Comparison of ENCODE assay signal across 13 cellular contexts in genomic region chr13:41565221-41565620, GRCh38.
A peak's percentile ranks its signal among the peaks of the same experiment; 100 is the strongest.
DNase-seq lines count a peak whose midpoint lies in the region; FAIRE-seq and TF ChIP-seq lines count a peak whose summit lies in the region.
"Had no signal": no experiment of that assay in that cellular context is flagged by ENCODE, and none has a peak within 500 bp of the region (broad histone marks: within the 10 kb centered on the region; RNA-seq: fewer than 3 reads in every experiment).

No MANE protein-coding gene starts in this region.

- H3K4me3 ChIP-seq in retinal pigment epithelial cell (ENCODE audit: low read length) (no peak overlapping the region), esophagus muscularis mucosa (no peak overlapping the region)
- H3K4me3 ChIP-seq: left lung had no signal

- H3K27ac ChIP-seq in esophagus muscularis mucosa (replicated peaks in 1 of 4): no peak overlapping the region

- peaks cover 18 to 33% (median 32%) of the 10 kb centered on the region in 4 donors for H3K4me1 ChIP-seq in esophagus muscularis mucosa

- H3K36me3 ChIP-seq in esophagus muscularis mucosa: peaks cover 6 to 24% (median 11%) of the 10 kb centered on the region in 4 donors

- TF ChIP-seq CTCF in retinal pigment epithelial cell (conservative IDR thresholded peaks at IDR 0.05; ENCODE audit: low read depth, low read length) (no peak), esophagus muscularis mucosa (IDR thresholded peaks at IDR 0.05) (no peak)

- intact Hi-C loops in esophagus muscularis mucosa (cut with DNase I): no loop called here

- no peaks in the 10 kb centered on the region for H3K27me3 ChIP-seq in esophagus muscularis mucosa
- H3K27me3 ChIP-seq: left lung had no signal

- DNase-seq in H54 (ENCODE audit: insufficient read length, low spot score) (peak; percentile 42), amniotic stem cell (lab: John Stamatoyannopoulos, UW) (peak; percentile 60), foreskin melanocyte (peak; percentile 87), retinal pigment epithelial cell (ENCODE audit: low read depth) (peak; percentile 62), cerebellar cortex (ENCODE audit: low spot score) (no peak), NCI-H146 treated with DMSO at 0.1 percent for 48 hours (lab: John Stamatoyannopoulos, UW; ENCODE audit: unreplicated experiment) (no peak), T-helper 9 cell (no peak), esophagus muscularis mucosa (ENCODE audit: extremely low spot score) (no peak)
- DNase-seq: activated T-cell treated with anti-CD3 and anti-CD28 coated beads, Interleukin-2, amount 50 U/mL, for 72 hours; cortex of kidney; DMS79; left lung; NCI-H1092 treated with DMSO at 0.1 percent for 48 hours had no signal

- WGBS in esophagus muscularis mucosa: 48% methylated on average over 3 of the region's 3 CpGs

- H3K9me3 ChIP-seq in esophagus muscularis mucosa: no peaks in the 10 kb centered on the region
- H3K9me3 ChIP-seq: left lung had no signal

- peak; percentile 62 for FAIRE-seq in H54 (lab: Jason Lieb, UNC)

- no peak for TF ChIP-seq POLR2A in H54 (IDR thresholded peaks at IDR 0.05; ENCODE audit: low read depth, low read length)
- TF ChIP-seq POLR2A in esophagus muscularis mucosa (IDR thresholded peaks at IDR 0.05; ENCODE audit: low read depth): no peak

- no peak for TF ChIP-seq EP300 in esophagus muscularis mucosa (IDR thresholded peaks at IDR 0.05)

Comparison
In these comparisons a context has a peak if more than half of its experiments do, and no peak if none do; other contexts are left out.
1. DNase-seq: peak in H54 (single experiment), amniotic stem cell (single experiment), foreskin melanocyte (single experiment) and retinal pigment epithelial cell (single experiment); none in cerebellar cortex (single experiment), NCI-H146 treated with DMSO at 0.1 percent for 48 hours (single experiment), T-helper 9 cell (single experiment) and esophagus muscularis mucosa (single experiment).